ENCODE assay signal across 1 cellular context in genomic region chr10:112735041-112735690, GRCh38.
TF ChIP-seq lines count a peak whose summit lies in the region.

No MANE protein-coding gene starts in this region.

TF ChIP-seq in WTC11, 78 proteins besides CTCF, POLR2A, EP300 and RAD21 (continued from another document):
- TF ChIP-seq E2F5 (CRISPR knock-in tag; IDR thresholded peaks at IDR 0.05) (no peak), E2F4 (CRISPR knock-in tag; IDR thresholded peaks at IDR 0.05; ENCODE audit: borderline replicate concordance, low read depth) (no peak), KAT7 (CRISPR knock-in tag; IDR thresholded peaks at IDR 0.05; ENCODE audit: borderline replicate concordance) (no peak), ATF2 (CRISPR knock-in tag; IDR thresholded peaks at IDR 0.05; ENCODE audit: borderline replicate concordance, low read depth) (no peak)
TF ChIP-seq in WTC11: peak in this region for 0.
